ENCODE assay signal across 9 cellular contexts in the genomic region with DNA sequence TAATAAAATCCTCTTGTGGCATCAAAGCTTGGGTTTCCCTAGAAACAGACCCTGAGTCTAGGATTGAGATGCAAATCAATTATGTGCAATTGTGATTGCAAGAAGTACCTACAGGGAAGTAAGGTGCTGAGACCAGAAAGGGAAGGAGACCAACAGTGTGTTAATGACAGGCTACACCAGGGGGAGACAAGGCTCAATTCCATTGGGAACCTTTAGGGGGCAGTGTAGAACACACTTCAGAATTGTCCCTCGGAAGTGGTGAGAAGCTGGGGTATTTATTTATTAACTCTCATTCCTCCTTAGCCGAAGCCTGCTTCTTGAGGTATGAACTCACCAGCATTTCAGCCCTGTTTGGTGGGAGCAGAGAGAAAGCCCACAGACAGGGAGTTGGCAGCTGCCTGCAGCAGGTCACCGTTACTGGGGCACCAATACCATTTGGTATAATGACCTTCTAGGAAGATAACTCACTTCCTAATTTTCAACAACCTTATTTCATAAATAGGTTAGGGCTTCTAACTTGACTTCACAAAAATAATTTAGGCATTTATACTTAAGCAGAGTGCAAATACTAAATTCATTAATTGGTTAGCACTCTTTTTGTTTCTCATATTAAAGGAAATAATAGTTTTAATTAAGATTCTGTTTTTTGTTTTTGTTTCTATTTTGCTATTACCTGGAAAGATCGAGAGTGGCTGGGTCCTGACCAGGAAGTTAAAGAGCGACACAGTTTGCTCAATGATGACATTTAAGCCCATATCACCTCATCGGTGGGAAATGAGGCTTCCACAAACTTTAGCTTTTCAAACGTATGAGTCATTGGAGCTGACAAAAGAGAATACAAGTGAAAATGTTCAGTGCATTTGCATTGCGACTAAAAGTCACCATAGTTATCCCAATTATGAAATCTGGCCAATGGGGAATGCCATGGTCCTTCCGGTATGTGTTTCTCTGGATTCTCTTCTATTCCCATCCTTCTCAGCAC.
DNase-seq lines count a peak whose midpoint lies in the region; ATAC-seq and TF ChIP-seq lines count a peak whose summit lies in the region.
"Had no signal": no experiment of that assay in that cellular context is flagged by ENCODE, and none has a peak within 500 bp of the region (broad histone marks: within the 10 kb centered on the region; RNA-seq: fewer than 3 reads in every experiment).

No MANE protein-coding gene starts in this region.

- no peaks in the 10 kb centered on the region for H3K9me3 Mint-ChIP-seq in CD4-positive, alpha-beta T cell
- H3K9me3 Mint-ChIP-seq in naive B cell = no peaks in the 10 kb centered on the region

- intact Hi-C loops in CD4-positive, alpha-beta T cell (cut with DNase I, micrococcal nuclease) = no loop called here

- TF ChIP-seq POLR2A in erythroblast (IDR thresholded peaks at IDR 0.05; ENCODE audit: low read length) = no peak

- POLR2A ChIA-PET in CD4-positive, alpha-beta T cell (lab: Charles Lee) = no interaction called here

- DNase-seq in CD4-positive, alpha-beta T cell = no peak
- DNase-seq in HS-27A (ENCODE audit: low read depth) = peak; percentile 31
- peak; percentile 29 for DNase-seq in SHP77 treated with DMSO at 0.1 percent for 48 hours (lab: John Stamatoyannopoulos, UW)
- DNase-seq in erythroblast (lab: John Stamatoyannopoulos, UW) = peak; percentile 49 to 65
- DNase-seq in naive B cell = peak; percentile 49

- ATAC-seq in CD4-positive, alpha-beta T cell (ENCODE audit: poor library complexity) = no peak
- ATAC-seq in GM18499 (IDR thresholded peaks at IDR 0.05; ENCODE audit: insufficient read depth, unreplicated experiment) = peak; percentile 71
- peak; percentile 70 to 82 for ATAC-seq in naive B cell (ENCODE audit: low read depth in 2 of 2)
- no peak for ATAC-seq in HG02840 (IDR thresholded peaks at IDR 0.05; ENCODE audit: low FRiP score, unreplicated experiment)
- ATAC-seq in HG03095 (IDR thresholded peaks at IDR 0.05; ENCODE audit: unreplicated experiment) = no peak

- no peaks in the 10 kb centered on the region for H3K36me3 Mint-ChIP-seq in CD4-positive, alpha-beta T cell (ENCODE audit: low read depth)
- no peaks in the 10 kb centered on the region for H3K36me3 Mint-ChIP-seq in naive B cell

- H3K9me3 ChIP-seq in CD4-positive, alpha-beta T cell (ENCODE audit: control insufficient read depth, low read length) = no peaks in the 10 kb centered on the region

- peak; percentile 44 for TF ChIP-seq CTCF in CD4-positive, alpha-beta T cell (IDR thresholded peaks at IDR 0.05)

- no peak overlapping the region for H3K27ac Mint-ChIP-seq in CD4-positive, alpha-beta T cell
- H3K27ac Mint-ChIP-seq in naive B cell = no peak overlapping the region

- H3K4me3 Mint-ChIP-seq in CD4-positive, alpha-beta T cell = no peak overlapping the region
- H3K4me3 Mint-ChIP-seq in naive B cell = peak overlapping the region in 3 of 8 donors; percentile 32 to 76 (median 65)

- H3K4me1 Mint-ChIP-seq in CD4-positive, alpha-beta T cell (ENCODE audit: low read depth) = no peaks in the 10 kb centered on the region
- peaks cover 3 to 18% (median 11%) of the 10 kb centered on the region in 3 donors for H3K4me1 Mint-ChIP-seq in naive B cell

- no peaks in the 10 kb centered on the region for H3K27me3 ChIP-seq in CD4-positive, alpha-beta T cell (ENCODE audit: control insufficient read depth, insufficient read depth, low read length)

- H3K27ac ChIP-seq in CD4-positive, alpha-beta T cell (ENCODE audit: low read depth, low read length) = no peak overlapping the region
- H3K27ac ChIP-seq: skin epidermis had no signal

- H3K27me3 Mint-ChIP-seq in CD4-positive, alpha-beta T cell = peaks cover 4% of the 10 kb centered on the region
- no peaks in the 10 kb centered on the region for H3K27me3 Mint-ChIP-seq in naive B cell

- CTCF ChIA-PET in CD4-positive, alpha-beta T cell (lab: Charles Lee) = no interaction called here

Comparison
In these comparisons a context has a peak if more than half of its experiments do, and no peak if none do; other contexts are left out.
1. ATAC-seq: peak in GM18499 (single experiment) and naive B cell (2 of 2); none in CD4-positive, alpha-beta T cell (single experiment), HG02840 (single experiment) and HG03095 (single experiment).
2. DNase-seq: peak in HS-27A (single experiment), SHP77 treated with DMSO at 0.1 percent for 48 hours (single experiment), erythroblast (2 of 2) and naive B cell (single experiment); none in CD4-positive, alpha-beta T cell (0 of 10).